ENCODE assay signal across 11 cellular contexts in the genomic region with DNA sequence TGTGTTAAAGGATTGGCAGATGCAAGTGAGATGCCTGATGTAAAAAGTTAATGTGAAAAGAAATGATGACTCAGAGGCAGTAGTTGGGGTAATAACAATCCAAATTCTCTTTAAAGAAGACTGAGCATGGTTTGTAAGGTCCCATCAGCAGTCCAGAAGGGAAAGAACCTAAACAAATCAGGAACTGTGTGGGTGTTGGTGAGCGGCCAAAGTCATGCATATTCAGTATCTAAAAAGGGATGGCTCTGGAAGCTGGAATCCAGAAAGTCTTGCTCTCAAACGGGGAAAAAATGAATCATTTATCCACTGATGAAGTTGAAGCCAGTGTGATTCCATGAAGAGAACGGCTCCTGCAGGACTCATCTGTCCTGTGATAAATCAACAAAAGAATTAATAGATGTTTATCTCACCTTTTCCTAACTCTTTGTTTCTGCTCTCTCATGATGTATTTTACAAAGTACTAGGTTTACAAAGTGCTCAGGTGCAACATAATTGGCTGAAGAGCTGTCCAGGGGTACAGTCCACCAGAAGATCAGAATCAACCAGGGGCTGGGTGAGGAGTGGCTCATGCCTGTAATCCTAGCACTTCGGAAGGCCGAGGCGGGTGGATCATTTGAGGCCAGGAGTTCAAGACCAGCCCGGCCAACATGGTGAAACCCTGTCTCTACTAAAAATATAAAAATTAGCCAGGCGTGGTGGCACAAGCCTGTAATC. TPM values are rescaled to one million over a fixed set of nuclear protein-coding genes. Genes with fewer than 3 reads are reported as not detected.
DNase-seq lines count a peak whose midpoint lies in the region; ATAC-seq lines count a peak whose summit lies in the region.
"Had no signal": no experiment of that assay in that cellular context is flagged by ENCODE, and none has a peak within 500 bp of the region (broad histone marks: within the 10 kb centered on the region; RNA-seq: fewer than 3 reads in every experiment).

No MANE protein-coding gene starts in this region.

- no peak overlapping the region for H3K4me3 Mint-ChIP-seq in T-cell

- POLR2A ChIA-PET in T-cell (lab: Charles Lee), result no interaction called here

- H3K9me3 Mint-ChIP-seq in T-cell, result no peaks in the 10 kb centered on the region

- peaks cover 64% of the 10 kb centered on the region for H3K36me3 Mint-ChIP-seq in T-cell

- no peak for ATAC-seq in T-cell (replicated peaks in 1 of 4)
- no peak for ATAC-seq in HG03159 (IDR thresholded peaks at IDR 0.05; ENCODE audit: unreplicated experiment)
- ATAC-seq: left colon, psoas muscle had no signal

- no peaks in the 10 kb centered on the region for H3K27me3 Mint-ChIP-seq in T-cell

- DNase-seq in Caki2 (ENCODE audit: low read depth), result peak; percentile 18
- DNase-seq in T-cell, result no peak
- DNase-seq in fibroblast of gingiva (ENCODE audit: low read depth), result peak; percentile 7
- peak; percentile 59 for DNase-seq in putamen (ENCODE audit: low spot score)
- no peak for DNase-seq in SKM-1 treated with dmso at 0.1 percent for 144 hours (lab: John Stamatoyannopoulos, UW; ENCODE audit: unreplicated experiment)
- DNase-seq in NCI-H1930 (lab: John Stamatoyannopoulos, UW), result no peak
- no peak for DNase-seq in KBM-7
- DNase-seq: left colon, NCI-H1417 treated with DMSO at 0.1 percent for 48 hours, psoas muscle had no signal

- in situ Hi-C loops in Caki2 (cut with HindIII; ENCODE audit: low pct_unique_long_range_greater_than_20kb, low sequenced_read_pairs), result no loop called here
- in situ Hi-C loops in KBM-7 (cut with MboI; ENCODE audit: low pct_unique_long_range_greater_than_20kb, low sequenced_read_pairs), result no loop called here

- peaks cover 84 to 92% (median 90%) of the 10 kb centered on the region in 3 donors for H3K4me1 Mint-ChIP-seq in T-cell

- H3K27ac Mint-ChIP-seq in T-cell, result peak overlapping the region; percentile 68 to 72

- CTCF ChIA-PET in T-cell (lab: Charles Lee), result no interaction called here

RNA-seq across cellular contexts. Expression of a gene that starts 21.1 kb away (rescaled TPM):
- total RNA-seq in Caki2 (2014; rRNA removed; shearing (Covaris generic); ENCODE audit: low replicate concordance), result 14.0 and 15.1 TPM in 2 replicates
- total RNA-seq in T-cell, result 100 to 1,000 TPM; 361 to 422 (median 392) TPM

Comparison
In these comparisons a context has a peak if more than half of its experiments do, and no peak if none do; other contexts are left out.
1. DNase-seq: peak in Caki2 (single experiment), fibroblast of gingiva (single experiment) and putamen (single experiment); none in T-cell (0 of 34), SKM-1 treated with dmso at 0.1 percent for 144 hours (single experiment), NCI-H1930 (0 of 2) and KBM-7 (single experiment).
2. RNA of a gene that starts 21.1 kb away (total RNA-seq): 361 to 422 TPM in T-cell; 14.0 to 15.1 TPM in Caki2; every median in the first group is over 10 times any median in the second.